Comparison of ENCODE assay signal across 23 cellular contexts in the genomic region with DNA sequence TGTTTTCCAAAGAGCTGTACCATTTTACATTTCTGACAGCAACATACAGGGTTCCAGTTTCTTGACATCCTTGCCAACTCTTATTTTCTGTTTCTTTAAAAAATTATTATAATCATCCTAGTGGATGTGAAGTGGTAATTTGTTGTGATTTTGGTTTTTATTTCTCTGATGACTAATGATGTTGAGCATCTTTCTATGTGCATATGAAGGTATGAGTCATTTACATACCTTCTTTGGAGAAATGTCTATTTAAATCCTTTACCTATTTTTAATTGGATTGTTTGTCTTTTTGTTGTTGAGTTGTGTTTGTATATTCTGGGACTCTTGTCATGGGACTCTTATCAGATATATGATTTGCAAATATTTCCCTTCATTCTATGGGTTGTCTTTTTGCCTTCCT. TPM values are rescaled to one million over a fixed set of nuclear protein-coding genes. Genes with fewer than 3 reads are reported as not detected.
DNase-seq lines count a peak whose midpoint lies in the region; ATAC-seq, FAIRE-seq and TF ChIP-seq lines count a peak whose summit lies in the region.
"Had no signal": no experiment of that assay in that cellular context is flagged by ENCODE, and none has a peak within 500 bp of the region (broad histone marks: within the 10 kb centered on the region; RNA-seq: fewer than 3 reads in every experiment).

No MANE protein-coding gene starts in this region.

- H3K79me1 ChIP-seq in trophoblast cell (ENCODE audit: low read length): no peaks in the 10 kb centered on the region

- no peak overlapping the region for H4K8ac ChIP-seq in trophoblast cell (ENCODE audit: low read depth, low read length)

- DNase-seq in A549 (ENCODE audit: low read depth in 1 of 2, low spot score in 1 of 2) (no peak), HCEC 1CT (peak; percentile 35), RWPE2 (ENCODE audit: low spot score) (no peak), fibroblast of mammary gland (ENCODE audit: low read depth) (peak; percentile 22), iPS-NIHi7 (ENCODE audit: extremely low spot score) (no peak), WERI-Rb-1 (no peak), DMS79 treated with DMSO at 0.1 percent for 48 hours (lab: John Stamatoyannopoulos, UW) (no peak), trophoblast cell (no peak)
- DNase-seq: AML-193, DMS153, H9, MV-4-11, NCI-H1417, NCI-H187, NCI-H2107, NCI-H510A, NCI-H774, OCI-M1, SHP77 treated with DMSO at 0.1 percent for 48 hours, T-helper 1 cell had no signal

- TF ChIP-seq EP300 in A549 (IDR thresholded peaks at IDR 0.05): no peak

- no peak overlapping the region for H3K4ac ChIP-seq in trophoblast cell (ENCODE audit: low read depth, low read length)

- no peak overlapping the region for H3K18ac ChIP-seq in trophoblast cell (ENCODE audit: low read length)

- H2BK12ac ChIP-seq in trophoblast cell (ENCODE audit: low read length): no peak overlapping the region

- H3K4me2 ChIP-seq in A549 (no peak overlapping the region), trophoblast cell (ENCODE audit: low read length) (no peak overlapping the region)

- POLR2A ChIA-PET in A549 (lab: Yijun Ruan, JAX): no interaction called here

- H3K14ac ChIP-seq in trophoblast cell (ENCODE audit: low read length): no peak overlapping the region

- H4K91ac ChIP-seq in trophoblast cell (ENCODE audit: low read depth, low read length): no peak overlapping the region

- no peaks in the 10 kb centered on the region for H3K9me3 ChIP-seq in A549
- H3K9me3 ChIP-seq in RWPE2 (ENCODE audit: severe bottlenecking): no peaks in the 10 kb centered on the region
- no peaks in the 10 kb centered on the region for H3K9me3 ChIP-seq in WERI-Rb-1 (ENCODE audit: severe bottlenecking)
- H3K9me3 ChIP-seq in trophoblast cell (ENCODE audit: insufficient read depth, low read depth, low read length): no peaks in the 10 kb centered on the region

- H3K79me2 ChIP-seq in trophoblast cell (ENCODE audit: control insufficient read depth, insufficient read depth, low read length, poor library complexity): peaks cover 6% of the 10 kb centered on the region

- H3K4me3 ChIP-seq in A549: no peak overlapping the region
- H3K4me3 ChIP-seq in RWPE2 (ENCODE audit: severe bottlenecking): no peak overlapping the region
- H3K4me3 ChIP-seq in fibroblast of mammary gland (ENCODE audit: control insufficient read depth, low read depth, low read length): no peak overlapping the region
- no peak overlapping the region for H3K4me3 ChIP-seq in WERI-Rb-1 (ENCODE audit: low read depth, low read length)
- no peak overlapping the region for H3K4me3 ChIP-seq in trophoblast cell (ENCODE audit: low read depth, low read length)

- no peak overlapping the region for H2BK120ac ChIP-seq in trophoblast cell (ENCODE audit: insufficient read depth, low read length, poor library complexity)

- H2BK5ac ChIP-seq in trophoblast cell (ENCODE audit: low read depth, low read length, poor library complexity): no peak overlapping the region

- no peak overlapping the region for H3K9ac ChIP-seq in trophoblast cell (ENCODE audit: low read length)

- TF ChIP-seq CTCF in A549 (IDR thresholded peaks at IDR 0.05) (no peak), RWPE2 (IDR thresholded peaks at IDR 0.05; ENCODE audit: poor library complexity, severe bottlenecking) (no peak), fibroblast of mammary gland (conservative IDR thresholded peaks at IDR 0.05; ENCODE audit: control insufficient read depth, insufficient read depth, low read depth, low read length) (no peak), WERI-Rb-1 (IDR thresholded peaks at IDR 0.05; ENCODE audit: low read depth, low read length) (no peak)

- CTCF ChIA-PET in A549 (lab: Yijun Ruan, JAX): interaction anchor here (0.7 kb wide), 2 partner anchors 11 to 65 kb away, joined by 3 read pairs; no protein-coding TSS in a partner anchor

- FAIRE-seq in A549 (lab: Jason Lieb, UNC): no peak
- FAIRE-seq: GM12892, GM18507 had no signal

- no peak overlapping the region for H3K27ac ChIP-seq in A549
- no peak overlapping the region for H3K27ac ChIP-seq in RWPE2 (ENCODE audit: poor library complexity, severe bottlenecking)
- no peak overlapping the region for H3K27ac ChIP-seq in WERI-Rb-1
- no peak overlapping the region for H3K27ac ChIP-seq in trophoblast cell (ENCODE audit: low read depth, low read length)
- H3K27ac ChIP-seq: C4-2B had no signal

- no peak overlapping the region for H4K12ac ChIP-seq in trophoblast cell (ENCODE audit: low read depth, low read length)

- TF ChIP-seq POLR2A in A549 (IDR thresholded peaks at IDR 0.05; ENCODE audit: low read length): no peak

- H3K23ac ChIP-seq in trophoblast cell (ENCODE audit: low read length): no peak overlapping the region

- no peak overlapping the region for H2AK5ac ChIP-seq in trophoblast cell (ENCODE audit: low read length)

- ATAC-seq in A549: no peak
- peak; percentile 48; the same call in 1 of the 3 replicates for ATAC-seq in RWPE2 (ENCODE audit: low read depth)

- no peak for TF ChIP-seq RAD21 in A549 (conservative IDR thresholded peaks at IDR 0.05 in 1 of 2, IDR thresholded peaks at IDR 0.05 in 1 of 2)

- H3K27me3 ChIP-seq in RWPE2 (ENCODE audit: insufficient read depth, poor library complexity, severe bottlenecking): no peaks in the 10 kb centered on the region
- H3K27me3 ChIP-seq in WERI-Rb-1 (ENCODE audit: insufficient read depth, low read depth, severe bottlenecking): no peaks in the 10 kb centered on the region
- no peaks in the 10 kb centered on the region for H3K27me3 ChIP-seq in trophoblast cell (ENCODE audit: insufficient read depth, low read length)

- H3K4me1 ChIP-seq in A549 (no peaks in the 10 kb centered on the region), RWPE2 (ENCODE audit: insufficient read depth, poor library complexity, severe bottlenecking) (peaks cover 11% of the 10 kb centered on the region), trophoblast cell (ENCODE audit: control insufficient read depth in 1 of 2, insufficient read depth in 2 of 2, low read length in 2 of 2) (peaks cover 0 to 3% of the 10 kb centered on the region in 2 experiments)

- peaks cover 22% of the 10 kb centered on the region for H3K36me3 ChIP-seq in RWPE2 (ENCODE audit: low read depth)
- no peaks in the 10 kb centered on the region for H3K36me3 ChIP-seq in WERI-Rb-1
- peaks cover 14 to 15% of the 10 kb centered on the region in 2 experiments for H3K36me3 ChIP-seq in trophoblast cell (ENCODE audit: control insufficient read depth in 1 of 2, insufficient read depth in 2 of 2, low read length in 2 of 2)

- no peak overlapping the region for H2AFZ ChIP-seq in trophoblast cell (ENCODE audit: insufficient read depth, low read length, poor library complexity)

TF ChIP-seq in A549, 52 proteins besides CTCF, POLR2A, EP300 and RAD21:
- TF ChIP-seq FOSL2 (IDR thresholded peaks at IDR 0.05) (no peak), FOSL2 (CRISPR knock-in tag; IDR thresholded peaks at IDR 0.05) (peak; percentile 75), HOXB13 (CRISPR knock-in tag; IDR thresholded peaks at IDR 0.05; ENCODE audit: low read depth) (no peak)
TF ChIP-seq in A549: peak in this region for 1.

RNA-seq across cellular contexts. Expression of gene MPC2, which starts 20.8 kb away (rescaled TPM):
- polyA plus RNA-seq in A549 (2011; rRNA removed): 98.9 and 120 TPM in 2 replicates
- polyA plus RNA-seq in A549 (2012; cell fraction: cytosol; rRNA removed): 26.4 and 27.7 TPM in 2 replicates
- 11.7 and 15.3 TPM in 2 replicates for polyA plus RNA-seq in A549 (2012; cell fraction: nucleus; rRNA removed)
- polyA plus RNA-seq in A549 (2017; fragmentation: RNase III; extraction: RNeasy Plus Mini Kit Qiagen cat#74134 plus additional on column Dnase treatment): 49.5 to 53.0 TPM (median 49.7 TPM) in 3 replicates
- polyA minus RNA-seq in A549 (2011; rRNA and poly(A)+ RNA removed): 13.2 and 14.1 TPM in 2 replicates
- 61.6 and 67.9 TPM in 2 replicates for polyA plus RNA-seq in trophoblast cell (2013)

RNA-seq across cellular contexts. Expression of gene DCAF6, which starts 21.2 kb away (rescaled TPM):
- 74.7 and 86.8 TPM in 2 replicates for polyA plus RNA-seq in A549 (2011; rRNA removed)
- 22.1 and 22.3 TPM in 2 replicates for polyA plus RNA-seq in A549 (2012; cell fraction: cytosol; rRNA removed)
- polyA plus RNA-seq in A549 (2012; cell fraction: nucleus; rRNA removed): 7.5 and 14.0 TPM in 2 replicates
- 34.4 to 39.9 TPM (median 38.4 TPM) in 3 replicates for polyA plus RNA-seq in A549 (2017; fragmentation: RNase III; extraction: RNeasy Plus Mini Kit Qiagen cat#74134 plus additional on column Dnase treatment)
- 38.0 and 48.4 TPM in 2 replicates for polyA minus RNA-seq in A549 (2011; rRNA and poly(A)+ RNA removed)
- 75.9 and 76.4 TPM in 2 replicates for polyA plus RNA-seq in trophoblast cell (2013)

RNA-seq across cellular contexts. Expression of gene ADCY10, which starts 43.8 kb away (rescaled TPM):
- polyA plus RNA-seq in A549 (2011; rRNA removed): 0.18 and 0.20 TPM in 2 replicates
- polyA plus RNA-seq in A549 (2012; cell fraction: cytosol; rRNA removed): 0.01 and 0.08 TPM in 2 replicates
- 0.07 and 0.09 TPM in 2 replicates for polyA plus RNA-seq in A549 (2012; cell fraction: nucleus; rRNA removed)
- polyA plus RNA-seq in A549 (2017; fragmentation: RNase III; extraction: RNeasy Plus Mini Kit Qiagen cat#74134 plus additional on column Dnase treatment): 0.03 to 0.08 TPM (median 0.04 TPM) in 3 replicates
- 0.10 and 0.54 TPM in 2 replicates for polyA minus RNA-seq in A549 (2011; rRNA and poly(A)+ RNA removed)
- polyA plus RNA-seq in trophoblast cell (2013): 1.3 TPM in 2 replicates

Comparison
In these comparisons a context has a peak if more than half of its experiments do, and no peak if none do; other contexts are left out.
1. DNase-seq: peak in HCEC 1CT (single experiment) and fibroblast of mammary gland (single experiment); none in A549 (0 of 2), RWPE2 (single experiment), iPS-NIHi7 (single experiment), WERI-Rb-1 (single experiment), DMS79 treated with DMSO at 0.1 percent for 48 hours (single experiment) and trophoblast cell (0 of 2).